In the genomic region with DNA sequence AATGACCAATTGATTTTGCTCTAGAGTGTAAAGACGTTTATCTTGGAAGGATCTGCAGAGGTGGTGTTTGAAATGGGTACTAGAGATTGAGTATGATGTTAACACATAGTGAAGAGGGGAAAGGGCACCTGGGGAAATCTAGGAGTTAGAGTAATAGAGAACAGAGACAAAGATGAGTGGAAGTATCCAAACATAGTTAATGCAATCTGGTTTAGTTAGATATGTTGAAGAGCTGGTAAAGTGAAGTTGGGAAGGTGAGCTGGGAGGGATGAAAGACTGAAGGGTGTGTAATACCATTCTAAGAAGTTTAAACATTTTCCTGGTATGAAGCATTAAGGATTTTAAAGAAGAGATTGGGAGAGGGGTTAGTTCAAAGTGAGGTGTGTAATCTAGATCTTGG, we compare ENCODE assay signal across 21 cellular contexts.
"Had no signal": no experiment of that assay in that cellular context is flagged by ENCODE, and none has a peak within 500 bp of the region (broad histone marks: within the 10 kb centered on the region; RNA-seq: fewer than 3 reads in every experiment).

No MANE protein-coding gene starts in this region.

- H3K4me3 Mint-ChIP-seq: immature natural killer cell; mesothelial cell of epicardium; naive B cell; natural killer cell; nephron progenitor cell; stimulated activated memory B cell treated with anti-CD40 and anti-IgM and Interleukin-4, amounts not matched to agents 10 μg/mL and 1 μg/mL and 100 μg/mL, for 72 hours had no signal

- H3K9me3 Mint-ChIP-seq: immature natural killer cell; mesothelial cell of epicardium; naive B cell; natural killer cell; nephron progenitor cell; stimulated activated memory B cell treated with anti-CD40 and anti-IgM and Interleukin-4, amounts not matched to agents 10 μg/mL and 1 μg/mL and 100 μg/mL, for 72 hours had no signal

- ATAC-seq: left colon; left lung; natural killer cell; right lobe of liver; stimulated activated memory B cell treated with anti-CD40 and anti-IgM and Interleukin-4, amounts not matched to agents 10 μg/mL and 1 μg/mL and 100 μg/mL, for 72 hours had no signal

- H3K36me3 Mint-ChIP-seq: immature natural killer cell, naive B cell, natural killer cell had no signal

- H3K27me3 Mint-ChIP-seq: naive B cell; progenitor cell of endocrine pancreas; stimulated activated memory B cell treated with anti-CD40 and anti-IgM and Interleukin-4, amounts not matched to agents 10 μg/mL and 1 μg/mL and 100 μg/mL, for 72 hours had no signal

- DNase-seq: hypothalamus; immature natural killer cell; kidney; left colon; left lung; mesendoderm; naive B cell; natural killer cell; nephron progenitor cell; ovary; right lobe of liver; stimulated activated CD4-positive, alpha-beta T cell treated with anti-CD3 and anti-CD28 coated beads, Interleukin-1b, Interleukin-23, amount 100 ng/mL, for 48 hours; stimulated activated CD4-positive, alpha-beta T cell treated with anti-CD3 and anti-CD28 coated beads, Interleukin-2, amount 100 ng/mL, for 48 hours; stimulated activated CD4-positive, alpha-beta T cell treated with anti-CD3 and anti-CD28 coated beads, Interleukin-4, amount 100 ng/mL, for 4 hours; stimulated activated CD8-positive, alpha-beta memory T cell treated with anti-CD3 and anti-CD28 coated beads, Interleukin-4, amount 100 ng/mL, for 48 hours; stimulated activated naive CD4-positive, alpha-beta T cell treated with Interleukin-2 at 50 U/mL for 16 hours; tibial artery; upper lobe of left lung had no signal

- H3K27ac Mint-ChIP-seq: mesothelial cell of epicardium; natural killer cell; nephron progenitor cell; stimulated activated memory B cell treated with anti-CD40 and anti-IgM and Interleukin-4, amounts not matched to agents 10 μg/mL and 1 μg/mL and 100 μg/mL, for 72 hours had no signal
